ENCODE assay signal across 8 cellular contexts in genomic region chr6:26194774-26195375, GRCh38.
A peak's percentile ranks its signal among the peaks of the same experiment; 100 is the strongest.
DNase-seq lines count a peak whose midpoint lies in the region; ATAC-seq and TF ChIP-seq lines count a peak whose summit lies in the region.

No MANE protein-coding gene starts in this region.

- intact Hi-C loops in sigmoid colon (cut with DNase I), result no loop called here

- WGBS in sigmoid colon, 2 donors, result 3 to 18% methylated on average over 9 of the region's 9 CpGs

- no peak for ATAC-seq in GM18868 (IDR thresholded peaks at IDR 0.05; ENCODE audit: unreplicated experiment)

- no peak for TF ChIP-seq POLR2A in sigmoid colon (IDR thresholded peaks at IDR 0.05)

- peaks cover 0 to 23% (median 20%) of the 10 kb centered on the region in 4 donors for H3K4me1 ChIP-seq in sigmoid colon

- H3K9me3 ChIP-seq in SK-N-MC (ENCODE audit: low read depth, low read length) (no peaks in the 10 kb centered on the region), sigmoid colon (no peaks in the 10 kb centered on the region)

- TF ChIP-seq EP300 in sigmoid colon (IDR thresholded peaks at IDR 0.05), result no peak

- peak overlapping the region; percentile 96 for H3K9ac ChIP-seq in SK-N-MC (ENCODE audit: insufficient read length)

- no peaks in the 10 kb centered on the region for H3K27me3 ChIP-seq in sigmoid colon

- no peak for TF ChIP-seq CTCF in sigmoid colon (IDR thresholded peaks at IDR 0.05)

- H3K36me3 ChIP-seq in SK-N-MC (ENCODE audit: insufficient read depth, low read length) (no peaks in the 10 kb centered on the region; the same call in 1 of the 2 replicates), sigmoid colon (no peaks in the 10 kb centered on the region)

- H3K4me3 ChIP-seq in GM08714 (ENCODE audit: low read length) (peak overlapping the region; percentile 87), SK-N-MC (peak overlapping the region; percentile 100), sigmoid colon (peak overlapping the region; percentile 49 to 68 (median 58))

- DNase-seq in SK-N-MC (ENCODE audit: low read depth, low spot score) (no peak), fibroblast of peridontal ligament (ENCODE audit: extremely low read depth) (peak; percentile 35), sigmoid colon (no peak), HK-2 (ENCODE audit: unreplicated experiment) (no peak), NCI-H748 (lab: John Stamatoyannopoulos, UW; ENCODE audit: unreplicated experiment) (no peak), NCI-H2107 (lab: John Stamatoyannopoulos, UW) (no peak)

- H3K27ac ChIP-seq in SK-N-MC (peak overlapping the region; percentile 96), sigmoid colon (peak overlapping the region; percentile 88 to 97 (median 96))
